1 cellular context compared by ENCODE assay signal in genomic region chr19:19459099-19459498, GRCh38.
TF ChIP-seq lines count a peak whose summit lies in the region.

No MANE protein-coding gene starts in this region.

TF ChIP-seq in GM23338, 12 proteins besides CTCF, POLR2A, EP300 and RAD21 (continued from another document):
- no peak for TF ChIP-seq ZNF331 (CRISPR knock-in tag; IDR thresholded peaks at IDR 0.05; ENCODE audit: low read depth)
- no peak for TF ChIP-seq ETS1 (IDR thresholded peaks at IDR 0.05)
- TF ChIP-seq STAT1 (IDR thresholded peaks at IDR 0.05; ENCODE audit: unreplicated experiment): no peak
- TF ChIP-seq NANOG (IDR thresholded peaks at IDR 0.05; ENCODE audit: borderline replicate concordance): no peak
- TF ChIP-seq REST (IDR thresholded peaks at IDR 0.05; ENCODE audit: unreplicated experiment): no peak
- TF ChIP-seq EZH2phosphoT487 (IDR thresholded peaks at IDR 0.05; ENCODE audit: unreplicated experiment): no peak
- TF ChIP-seq EZH2 (IDR thresholded peaks at IDR 0.05; ENCODE audit: low read depth, unreplicated experiment): no peak
